31 cellular contexts compared by ENCODE assay signal in the genomic region with DNA sequence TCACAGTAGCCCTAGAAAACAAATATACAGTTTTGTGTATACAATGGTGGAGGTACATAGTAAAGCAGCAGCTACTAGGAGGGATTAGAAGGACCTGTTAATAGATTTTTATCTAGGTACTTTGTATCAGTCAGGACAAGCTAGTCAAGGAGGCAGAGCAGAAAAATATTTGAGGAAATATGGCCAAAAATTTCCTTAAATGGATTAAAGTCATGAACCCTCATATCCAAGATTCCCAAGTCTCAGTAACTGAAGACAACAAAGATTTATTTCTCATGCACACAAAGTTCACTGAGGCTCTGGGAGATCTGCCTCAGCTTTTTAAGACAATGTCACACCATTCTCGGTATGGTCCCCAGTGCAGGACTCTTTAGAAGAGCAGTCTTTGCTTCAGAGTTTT. TPM values are rescaled to one million over a fixed set of nuclear protein-coding genes. Genes with fewer than 3 reads are reported as not detected.
"Had no signal": no experiment of that assay in that cellular context is flagged by ENCODE, and none has a peak within 500 bp of the region (broad histone marks: within the 10 kb centered on the region; RNA-seq: fewer than 3 reads in every experiment).

No MANE protein-coding gene starts in this region.

- DNase-seq: activated effector memory CD4-positive, alpha-beta T cell treated with anti-CD3 and anti-CD28 coated beads, Interleukin-2, amount 50 U/mL, for 16 hours; activated effector memory CD4-positive, alpha-beta T cell treated with Interleukin-2 at 50 U/mL for 16 hours; activated gamma-delta T cell; activated gamma-delta T cell treated with Interleukin-2 at 50 U/mL for 16 hours; activated naive CD4-positive, alpha-beta T cell; activated naive CD4-positive, alpha-beta T cell treated with anti-CD3 and anti-CD28 coated beads for 36 hours; activated naive CD4-positive, alpha-beta T cell treated with anti-CD3 and anti-CD28 coated beads, Interleukin-2, amount 10 ng/mL, durations not matched to agents 7 days and 5 days; activated naive CD4-positive, alpha-beta T cell treated with anti-CD3 and anti-CD28 coated beads, Interleukin-2, amount 50 U/mL, for 16 hours; activated naive CD4-positive, alpha-beta T cell treated with Interleukin-2 at 50 U/mL for 16 hours; activated naive CD8-positive, alpha-beta T cell treated with anti-CD3 and anti-CD28 coated beads for 36 hours; activated naive CD8-positive, alpha-beta T cell treated with anti-CD3 and anti-CD28 coated beads, Interleukin-2, amount 10 ng/mL, durations not matched to agents 7 days and 5 days; activated naive CD8-positive, alpha-beta T cell treated with anti-CD3 and anti-CD28 coated beads, Interleukin-2, amount 50 U/mL, for 24 hours; activated T-cell treated with anti-CD3 and anti-CD28 coated beads, Interleukin-2, amount 50 U/mL, for 24 hours; activated T-cell treated with anti-CD3 and anti-CD28 coated beads, Interleukin-2, amount 50 U/mL, for 4 hours; activated T-cell treated with anti-CD3 and anti-CD28 coated beads, Interleukin-2, amount 50 U/mL, for 48 hours; activated T-cell treated with anti-CD3 and anti-CD28 coated beads, Interleukin-2, amount 50 U/mL, for 72 hours; adrenal gland; amniotic stem cell; amygdala; anterior cingulate cortex; aorta; body of pancreas; brain microvascular endothelial cell; caudate nucleus; central memory CD4-positive, alpha-beta T cell; cerebellar nuclear complex had no signal

- ATAC-seq: activated naive CD4-positive, alpha-beta T cell treated with anti-CD3 and anti-CD28 coated beads, Interleukin-2, amount 50 U/mL, for 72 hours; activated naive CD8-positive, alpha-beta T cell treated with anti-CD3 and anti-CD28 coated beads, Interleukin-2, amount 50 U/mL, for 24 hours; activated T-cell treated with anti-CD3 and anti-CD28 coated beads, Interleukin-2, amount 50 U/mL, for 4 hours; activated T-cell treated with anti-CD3 and anti-CD28 coated beads, Interleukin-2, amount 50 U/mL, for 72 hours; activated T-helper 17 cell treated with anti-CD3 and anti-CD28 coated beads, Interleukin-2, amount 50 U/mL, for 72 hours; body of pancreas had no signal

- H3K27ac ChIP-seq: adrenal gland, body of pancreas, brain microvascular endothelial cell, breast epithelium, cardiac muscle cell had no signal

- H3K4me1 ChIP-seq: adrenal gland, ascending aorta, body of pancreas, breast epithelium had no signal

- H3K9me3 ChIP-seq: adrenal gland, ascending aorta, body of pancreas, breast epithelium had no signal

- H3K4me3 ChIP-seq: adrenal gland, ascending aorta, body of pancreas, breast epithelium, cardiac muscle cell had no signal

- H3K27me3 ChIP-seq: adrenal gland, ascending aorta, body of pancreas, brain microvascular endothelial cell, breast epithelium, cardiac muscle cell had no signal

- H3K36me3 ChIP-seq: adrenal gland, ascending aorta, brain microvascular endothelial cell, breast epithelium, cardiac muscle cell had no signal

RNA-seq across cellular contexts. Expression of a gene that starts 28.1 kb away (rescaled TPM):
- polyA plus RNA-seq: adrenal gland, cardiac muscle cell had no signal
